In genomic region chr11:83006877-83007330, GRCh38 we compare ENCODE assay signal across 8 cellular contexts.
A peak's percentile ranks its signal among the peaks of the same experiment; 100 is the strongest.
DNase-seq lines count a peak whose midpoint lies in the region; ATAC-seq, FAIRE-seq and TF ChIP-seq lines count a peak whose summit lies in the region.

No MANE protein-coding gene starts in this region.

- H3F3A ChIP-seq in GM23338 (replicated peaks; ENCODE audit: low read depth): no peaks in the 10 kb centered on the region

- H2AFZ ChIP-seq in GM23338: no peak overlapping the region

- H3K27ac ChIP-seq in body of pancreas (peak overlapping the region in 2 of 4 donors; percentile 7 to 51), GM23338 (ENCODE audit: low read depth) (no peak overlapping the region)

- no peaks in the 10 kb centered on the region for H3K79me2 ChIP-seq in GM23338 (replicated peaks; ENCODE audit: insufficient read depth)

- intact Hi-C loops in body of pancreas (cut with DNase I): loop anchor here (10.0 kb wide), 1 partner anchor 58 kb away; no protein-coding TSS in a partner anchor

- DNase-seq in GM12891 (ENCODE audit: insufficient read length, low spot score): no peak
- DNase-seq in body of pancreas: peak; percentile 23 to 66 (median 53)
- no peak for DNase-seq in GM23338 (ENCODE audit: low spot score)
- no peak for DNase-seq in effector CD8-positive, alpha-beta T cell (lab: John Stamatoyannopoulos, UW)
- DNase-seq in NCI-H524 treated with DMSO at 0.1 percent for 48 hours (lab: John Stamatoyannopoulos, UW): no peak
- DNase-seq in nucleus accumbens (lab: John Stamatoyannopoulos, UW): no peak

- H3K9me3 Mint-ChIP-seq in GM23338: no peaks in the 10 kb centered on the region

- no peak overlapping the region for H3K27ac Mint-ChIP-seq in GM23338

- TF ChIP-seq CTCF in body of pancreas (IDR thresholded peaks at IDR 0.05) (no peak), GM23338 (conservative IDR thresholded peaks at IDR 0.05; ENCODE audit: low read depth in 2 of 2) (no peak)

- peaks cover 16% of the 10 kb centered on the region for H3K4me1 Mint-ChIP-seq in GM23338

- H3K9me3 ChIP-seq in body of pancreas: no peaks in the 10 kb centered on the region

- H4K20me1 ChIP-seq in GM23338 (replicated peaks; ENCODE audit: insufficient read depth): no peaks in the 10 kb centered on the region; the same call in none of the 2 replicates

- peaks cover 2% of the 10 kb centered on the region for H3K27me3 Mint-ChIP-seq in GM23338 (ENCODE audit: insufficient read depth, low read depth, poor library complexity)

- H3K4me3 Mint-ChIP-seq in GM23338: no peak overlapping the region

- H3K36me3 Mint-ChIP-seq in GM23338 (ENCODE audit: low read depth): no peaks in the 10 kb centered on the region

- H3K4me3 ChIP-seq in body of pancreas: no peak overlapping the region
- no peak overlapping the region for H3K4me3 ChIP-seq in GM23338

- TF ChIP-seq POLR2A in GM12891 (IDR thresholded peaks at IDR 0.05; ENCODE audit: low read depth, low read length) (no peak), body of pancreas (IDR thresholded peaks at IDR 0.05) (no peak)

- no peaks in the 10 kb centered on the region for H3K36me3 ChIP-seq in body of pancreas (replicated peaks in 1 of 2; ENCODE audit: insufficient read depth in 1 of 2, low read depth in 2 of 2)
- no peaks in the 10 kb centered on the region for H3K36me3 ChIP-seq in GM23338 (ENCODE audit: insufficient read depth)

- H3K4me1 ChIP-seq in body of pancreas (peaks cover 30% of the 10 kb centered on the region), GM23338 (ENCODE audit: insufficient read depth) (peaks cover 5% of the 10 kb centered on the region; the same call in 1 of the 2 replicates)

- ATAC-seq in GM19463 (IDR thresholded peaks at IDR 0.05; ENCODE audit: unreplicated experiment) (peak; percentile 59), HG03558 (IDR thresholded peaks at IDR 0.05; ENCODE audit: extremely low read depth, unreplicated experiment) (peak; percentile 65), body of pancreas (peak; percentile 49), GM23338 (no peak)

- H3K9me2 ChIP-seq in GM23338 (ENCODE audit: insufficient read depth): no peaks in the 10 kb centered on the region

- peak; percentile 88 for FAIRE-seq in GM12891 (lab: Jason Lieb, UNC)

- no peaks in the 10 kb centered on the region for H3K27me3 ChIP-seq in body of pancreas
- no peaks in the 10 kb centered on the region for H3K27me3 ChIP-seq in GM23338 (ENCODE audit: insufficient read depth)

- WGBS in body of pancreas, 2 donors: 18 to 38% methylated on average over 1 of the region's 1 CpG

- no peak overlapping the region for H3K4me2 ChIP-seq in GM23338

TF ChIP-seq in GM12891, 5 proteins besides CTCF, POLR2A, EP300 and RAD21:
- TF ChIP-seq SPI1 (IDR thresholded peaks at IDR 0.05; ENCODE audit: low read depth, low read length) (peak; percentile 66), PAX5 (IDR thresholded peaks at IDR 0.05; ENCODE audit: insufficient read depth, low read length, severe bottlenecking) (no peak)

TF ChIP-seq in GM23338, 12 proteins besides CTCF, POLR2A, EP300 and RAD21:
- TF ChIP-seq JUNB (IDR thresholded peaks at IDR 0.05; ENCODE audit: unreplicated experiment) (no peak), EZH2 (IDR thresholded peaks at IDR 0.05; ENCODE audit: low read depth, unreplicated experiment) (no peak), REST (IDR thresholded peaks at IDR 0.05; ENCODE audit: unreplicated experiment) (no peak), POLR2AphosphoS5 (IDR thresholded peaks at IDR 0.05; ENCODE audit: low read depth) (no peak), ZNF114 (CRISPR knock-in tag; IDR thresholded peaks at IDR 0.05) (no peak)

Comparison
In these comparisons a context has a peak if more than half of its experiments do, and no peak if none do; other contexts are left out.
1. DNase-seq: peak in body of pancreas (4 of 4); none in GM12891 (single experiment), GM23338 (single experiment), effector CD8-positive, alpha-beta T cell (single experiment), NCI-H524 treated with DMSO at 0.1 percent for 48 hours (single experiment) and nucleus accumbens (0 of 56).